Comparison of ENCODE assay signal across 8 cellular contexts in genomic region chr2:24926602-24927252, GRCh38. TPM values are rescaled to one million over a fixed set of nuclear protein-coding genes. Genes with fewer than 3 reads are reported as not detected.
DNase-seq lines count a peak whose midpoint lies in the region; ATAC-seq and TF ChIP-seq lines count a peak whose summit lies in the region.

No MANE protein-coding gene starts in this region.

- H3K27ac ChIP-seq in foreskin keratinocyte (peak overlapping the region; percentile 33), rectal smooth muscle tissue (ENCODE audit: low read depth, low read length) (no peak overlapping the region)

- CTCF ChIA-PET in activated CD8-positive, alpha-beta T cell treated with anti-CD3 and anti-CD28 coated beads, Interleukin-2, amount 10 ng/mL, durations not matched to agents 7 days and 5 days (lab: Charles Lee) = interaction anchor here (0.8 kb wide), 1 partner anchor 29 kb away, joined by 3 read pairs; no protein-coding TSS in a partner anchor

- H3K36me3 ChIP-seq in rectal smooth muscle tissue (ENCODE audit: control insufficient read depth, insufficient read depth, low read length) = no peaks in the 10 kb centered on the region

- in situ Hi-C loops in G401 (cut with HindIII; ENCODE audit: low sequenced_read_pairs) = no loop called here

- H3K27me3 ChIP-seq in foreskin keratinocyte (no peaks in the 10 kb centered on the region), rectal smooth muscle tissue (ENCODE audit: control insufficient read depth, insufficient read depth, low read length) (no peaks in the 10 kb centered on the region)

- POLR2A ChIA-PET in activated CD8-positive, alpha-beta T cell treated with anti-CD3 and anti-CD28 coated beads, Interleukin-2, amount 10 ng/mL, durations not matched to agents 7 days and 5 days (lab: Charles Lee) = no interaction called here

- H3K4me1 ChIP-seq in foreskin keratinocyte (peaks cover 19% of the 10 kb centered on the region), rectal smooth muscle tissue (ENCODE audit: control insufficient read depth, insufficient read depth, low read length) (peaks cover 4% of the 10 kb centered on the region)

- H3K9me3 Mint-ChIP-seq in activated CD8-positive, alpha-beta T cell treated with anti-CD3 and anti-CD28 coated beads, Interleukin-2, amount 10 ng/mL, durations not matched to agents 7 days and 5 days (ENCODE audit: insufficient read depth) = no peaks in the 10 kb centered on the region

- no peak for ATAC-seq in activated CD8-positive, alpha-beta T cell treated with anti-CD3 and anti-CD28 coated beads, Interleukin-2, amount 10 ng/mL, durations not matched to agents 7 days and 5 days
- ATAC-seq in foreskin keratinocyte = peak; percentile 76

- no peak for TF ChIP-seq CTCF in foreskin keratinocyte (conservative IDR thresholded peaks at IDR 0.05)

- H3K27me3 Mint-ChIP-seq in activated CD8-positive, alpha-beta T cell treated with anti-CD3 and anti-CD28 coated beads, Interleukin-2, amount 10 ng/mL, durations not matched to agents 7 days and 5 days (ENCODE audit: low read depth) = no peaks in the 10 kb centered on the region

- H3K4me3 ChIP-seq in rectal smooth muscle tissue (ENCODE audit: low read length) = peak overlapping the region; percentile 57

- H3K4me1 Mint-ChIP-seq in activated CD8-positive, alpha-beta T cell treated with anti-CD3 and anti-CD28 coated beads, Interleukin-2, amount 10 ng/mL, durations not matched to agents 7 days and 5 days (ENCODE audit: low read depth) = peaks cover 8% of the 10 kb centered on the region

- no peak overlapping the region for H3K9ac ChIP-seq in rectal smooth muscle tissue (ENCODE audit: low read length)

- H3K36me3 Mint-ChIP-seq in activated CD8-positive, alpha-beta T cell treated with anti-CD3 and anti-CD28 coated beads, Interleukin-2, amount 10 ng/mL, durations not matched to agents 7 days and 5 days (ENCODE audit: low read depth) = no peaks in the 10 kb centered on the region

- H3K27ac Mint-ChIP-seq in activated CD8-positive, alpha-beta T cell treated with anti-CD3 and anti-CD28 coated beads, Interleukin-2, amount 10 ng/mL, durations not matched to agents 7 days and 5 days = no peak overlapping the region

- peak overlapping the region; percentile 19 for H3K4me3 Mint-ChIP-seq in activated CD8-positive, alpha-beta T cell treated with anti-CD3 and anti-CD28 coated beads, Interleukin-2, amount 10 ng/mL, durations not matched to agents 7 days and 5 days

- DNase-seq in G401 (ENCODE audit: low spot score) (peak; percentile 49), foreskin keratinocyte (peak; percentile 41 to 70), NK-92 (lab: John Stamatoyannopoulos, UW; ENCODE audit: unreplicated experiment) (no peak), RPMI8226 (no peak), NCI-H446 (lab: John Stamatoyannopoulos, UW) (no peak), epidermal melanocyte (ENCODE audit: insufficient read length, low spot score) (no peak)
- DNase-seq in activated CD8-positive, alpha-beta T cell treated with anti-CD3 and anti-CD28 coated beads, Interleukin-2, amount 10 ng/mL, durations not matched to agents 7 days and 5 days = no peak

RNA-seq across cellular contexts. Expression of gene ADCY3, which starts 6.7 kb away (rescaled TPM):
- total RNA-seq in G401 (2014; rRNA removed; shearing (Covaris generic)) = 20.4 and 22.3 TPM in 2 replicates
- 10 to 100 TPM; 52.9 to 62.7 TPM for total RNA-seq in activated CD8-positive, alpha-beta T cell treated with anti-CD3 and anti-CD28 coated beads, Interleukin-2, amount 10 ng/mL, durations not matched to agents 7 days and 5 days
- total RNA-seq in foreskin keratinocyte = 64.9 and 67.0 TPM in 2 replicates
- 51.2 and 55.8 TPM in 2 replicates for polyA plus RNA-seq in foreskin keratinocyte

RNA-seq across cellular contexts. Expression of gene DNAJC27, which starts 45.0 kb away (rescaled TPM):
- 6.5 and 9.8 TPM in 2 replicates for total RNA-seq in G401 (2014; rRNA removed; shearing (Covaris generic))
- 1 to 10 TPM; 6.5 to 8.0 TPM for total RNA-seq in activated CD8-positive, alpha-beta T cell treated with anti-CD3 and anti-CD28 coated beads, Interleukin-2, amount 10 ng/mL, durations not matched to agents 7 days and 5 days
- 1.8 and 4.1 TPM in 2 replicates for total RNA-seq in foreskin keratinocyte
- 0.49 and 0.62 TPM in 2 replicates for polyA plus RNA-seq in foreskin keratinocyte

Comparison
In these comparisons a context has a peak if more than half of its experiments do, and no peak if none do; other contexts are left out.
1. DNase-seq: peak in G401 (single experiment) and foreskin keratinocyte (2 of 2); none in activated CD8-positive, alpha-beta T cell treated with anti-CD3 and anti-CD28 coated beads, Interleukin-2, amount 10 ng/mL, durations not matched to agents 7 days and 5 days (single experiment), NK-92 (single experiment), RPMI8226 (single experiment), NCI-H446 (0 of 2) and epidermal melanocyte (single experiment).